32 cellular contexts compared by ENCODE assay signal in genomic region chr14:50836515-50836914, GRCh38. TPM values are rescaled to one million over a fixed set of nuclear protein-coding genes. Genes with fewer than 3 reads are reported as not detected.
DNase-seq lines count a peak whose midpoint lies in the region; ATAC-seq and TF ChIP-seq lines count a peak whose summit lies in the region.
"Had no signal": no experiment of that assay in that cellular context is flagged by ENCODE, and none has a peak within 500 bp of the region (broad histone marks: within the 10 kb centered on the region; RNA-seq: fewer than 3 reads in every experiment).

No MANE protein-coding gene starts in this region.

- H3K27ac Mint-ChIP-seq in T-helper 17 cell, result peak overlapping the region; percentile 57
- peak overlapping the region in 4 of 6 donors; percentile 57 to 96 (median 72) for H3K27ac Mint-ChIP-seq in naive B cell
- H3K27ac Mint-ChIP-seq: activated CD4-positive, alpha-beta memory T cell treated with anti-CD3 and anti-CD28 coated beads, Interleukin-2, amount 10 ng/mL, durations not matched to agents 7 days and 5 days; activated naive CD4-positive, alpha-beta T cell treated with anti-CD3 and anti-CD28 coated beads for 36 hours; activated T-helper 1 cell treated with anti-CD3 and anti-CD28 coated beads, Interleukin-12 subunit alpha, Interleukin-12 subunit beta, Interleukin-2, Interleukin-4 antibody, amounts not matched to agents 30 ng/mL and 10 ng/mL and 1 ng/mL, durations not matched to agents 14 hours and 24 hours and 36 hours; endodermal cell; type B pancreatic cell had no signal

- no peaks in the 10 kb centered on the region for H3K9me3 Mint-ChIP-seq in naive B cell
- H3K9me3 Mint-ChIP-seq: activated naive CD4-positive, alpha-beta T cell treated with anti-CD3 and anti-CD28 coated beads for 36 hours; endodermal cell; stimulated activated memory B cell treated with anti-CD40 and anti-IgM and Interleukin-4, amounts not matched to agents 10 μg/mL and 1 μg/mL and 100 μg/mL, for 72 hours; type B pancreatic cell had no signal

- TF ChIP-seq CTCF in spleen (IDR thresholded peaks at IDR 0.05 in 8 of 11, conservative IDR thresholded peaks at IDR 0.05 in 3 of 11) (no peak), omental fat pad (IDR thresholded peaks at IDR 0.05) (no peak)

- no peaks in the 10 kb centered on the region for H3K27me3 ChIP-seq in spleen (replicated peaks in 1 of 7)
- H3K27me3 ChIP-seq: Peyer's patch had no signal

- H3K36me3 Mint-ChIP-seq in T-helper 17 cell (ENCODE audit: low read depth) (peaks cover 2% of the 10 kb centered on the region), naive B cell (peaks cover 0 to 1% of the 10 kb centered on the region in 2 donors)
- H3K36me3 Mint-ChIP-seq: stimulated activated memory B cell treated with anti-CD40 and anti-IgM and Interleukin-4, amounts not matched to agents 10 μg/mL and 1 μg/mL and 100 μg/mL, for 72 hours had no signal

- H3K27ac ChIP-seq in spleen, result no peak overlapping the region
- H3K27ac ChIP-seq: C4-2B, SJSA1 had no signal

- TF ChIP-seq POLR2A in spleen (IDR thresholded peaks at IDR 0.05), result no peak

- H3K4me1 ChIP-seq in spleen, result peaks cover 0 to 47% (median 25%) of the 10 kb centered on the region in 6 donors

- H3K27me3 Mint-ChIP-seq in T-helper 17 cell, result no peaks in the 10 kb centered on the region
- H3K27me3 Mint-ChIP-seq in naive B cell, result no peaks in the 10 kb centered on the region
- H3K27me3 Mint-ChIP-seq: stimulated activated memory B cell treated with anti-CD40 and anti-IgM and Interleukin-4, amounts not matched to agents 10 μg/mL and 1 μg/mL and 100 μg/mL, for 72 hours had no signal

- H3K4me3 ChIP-seq in spleen, result no peak overlapping the region
- H3K4me3 ChIP-seq: Peyer's patch, SJSA1 had no signal

- H3K4me1 Mint-ChIP-seq in T-helper 17 cell (peaks cover 27% of the 10 kb centered on the region), naive B cell (peaks cover 41 to 59% (median 42%) of the 10 kb centered on the region in 3 donors)

- intact Hi-C loops in spleen (cut with DNase I; ENCODE audit: low total_unique reads) (no loop called here), posterior vena cava (cut with DNase I) (no loop called here)

- no peak overlapping the region for H3K4me3 Mint-ChIP-seq in T-helper 17 cell
- peak overlapping the region in 1 of 8 donors; percentile 68 for H3K4me3 Mint-ChIP-seq in naive B cell
- H3K4me3 Mint-ChIP-seq: activated CD4-positive, alpha-beta memory T cell treated with anti-CD3 and anti-CD28 coated beads, Interleukin-2, amount 10 ng/mL, durations not matched to agents 7 days and 5 days; activated naive CD4-positive, alpha-beta T cell treated with anti-CD3 and anti-CD28 coated beads for 36 hours; activated T-helper 1 cell treated with anti-CD3 and anti-CD28 coated beads, Interleukin-12 subunit alpha, Interleukin-12 subunit beta, Interleukin-2, Interleukin-4 antibody, amounts not matched to agents 30 ng/mL and 10 ng/mL and 1 ng/mL, durations not matched to agents 14 hours and 24 hours and 36 hours; endodermal cell; stimulated activated memory B cell treated with anti-CD40 and anti-IgM and Interleukin-4, amounts not matched to agents 10 μg/mL and 1 μg/mL and 100 μg/mL, for 72 hours; type B pancreatic cell had no signal

- no peaks in the 10 kb centered on the region for H3K36me3 ChIP-seq in spleen
- H3K36me3 ChIP-seq: Peyer's patch, SJSA1 had no signal

- peak; percentile 35 for DNase-seq in EH (ENCODE audit: low read depth)
- peak; percentile 54 for DNase-seq in HCEC 1CT
- DNase-seq in T-helper 17 cell, result no peak
- DNase-seq in naive B cell, result no peak
- DNase-seq in activated CD4-positive, alpha-beta T cell treated with anti-CD3 and anti-CD28 coated beads, Interleukin-2, amount 50 U/mL, for 4 hours, result no peak
- no peak for DNase-seq in spleen
- DNase-seq in omental fat pad (ENCODE audit: low spot score), result no peak
- DNase-seq in posterior vena cava (ENCODE audit: low spot score), result no peak
- DNase-seq: activated CD4-positive, alpha-beta memory T cell treated with anti-CD3 and anti-CD28 coated beads, Interleukin-2, amount 10 ng/mL, durations not matched to agents 7 days and 5 days; activated CD4-positive, CD25-positive, alpha-beta regulatory T cell treated with anti-CD3 and anti-CD28 coated beads, Interleukin-2, amount 50 U/mL, for 72 hours; activated CD8-positive, alpha-beta memory T cell treated with anti-CD3 and anti-CD28 coated beads, Interleukin-2, amount 50 U/mL, for 4 hours; activated naive CD4-positive, alpha-beta T cell treated with anti-CD3 and anti-CD28 coated beads for 36 hours; COR-L47; dermis blood vessel endothelial cell; endodermal cell; GF-D8; glutamatergic neuron; left ventricle myocardium superior; naive thymus-derived CD4-positive, alpha-beta T cell; NCI-H1436 treated with DMSO at 0.1 percent for 48 hours; NCI-H2107; NCI-H345; NCI-H748 treated with DMSO at 0.1 percent for 48 hours; Peyer's patch had no signal

- no peaks in the 10 kb centered on the region for H3K9me3 ChIP-seq in T-helper 17 cell (ENCODE audit: control insufficient read depth, low read length, poor library complexity, severe bottlenecking)
- no peaks in the 10 kb centered on the region for H3K9me3 ChIP-seq in spleen
- H3K9me3 ChIP-seq: Peyer's patch, SJSA1 had no signal

- ATAC-seq in T-helper 17 cell, result no peak
- no peak for ATAC-seq in naive B cell (ENCODE audit: low read depth in 2 of 2)
- ATAC-seq in omental fat pad (ENCODE audit: low FRiP score), result no peak
- ATAC-seq: left ventricle myocardium superior; naive thymus-derived CD4-positive, alpha-beta T cell; stimulated activated memory B cell treated with anti-CD40 and anti-IgM and Interleukin-4, amounts not matched to agents 10 μg/mL and 1 μg/mL and 100 μg/mL, for 72 hours had no signal

- 85 to 99% (median 93%) methylated on average over 5 of the region's 5 CpGs for WGBS in spleen, 5 donors

RNA-seq across cellular contexts. Expression of gene NIN, which starts 5.6 kb away (rescaled TPM):
- total RNA-seq in T-helper 17 cell (10 to 100 TPM; 62.2 to 71.6 TPM), spleen (100 to 1,000 TPM in 3 of 7 donors, 10 to 100 TPM in 4; 93.7 to 139 (median 99.8) TPM), omental fat pad (10 to 100 TPM; 23.7 to 51.2 (median 29.5) TPM), posterior vena cava (10 to 100 TPM; 34.9 to 45.9 TPM)
- polyA plus RNA-seq in naive B cell (ENCODE audit: low read depth in 6 of 6) (100 to 1,000 TPM in 1 of 6 donors, 10 to 100 TPM in 5; 20.2 to 100 (median 51.1) TPM), spleen (10 to 100 TPM; 11.8 to 15.4 (median 15.1) TPM)

RNA-seq across cellular contexts. Expression of gene ABHD12B, which starts 35.3 kb away (rescaled TPM):
- not detected for total RNA-seq in T-helper 17 cell
- not detected for polyA plus RNA-seq in naive B cell (ENCODE audit: low read depth in 6 of 6)
- total RNA-seq in spleen, result not detected
- not detected for polyA plus RNA-seq in spleen
- 1 to 10 TPM in 1 of 4 donors, not detected in 3; 2.5 TPM for total RNA-seq in omental fat pad
- not detected for total RNA-seq in posterior vena cava
- total RNA-seq: activated CD4-positive, alpha-beta memory T cell treated with anti-CD3 and anti-CD28 coated beads, Interleukin-2, amount 10 ng/mL, durations not matched to agents 7 days and 5 days; activated naive CD4-positive, alpha-beta T cell treated with anti-CD3 and anti-CD28 coated beads for 36 hours; activated T-helper 1 cell treated with anti-CD3 and anti-CD28 coated beads, Interleukin-12 subunit alpha, Interleukin-12 subunit beta, Interleukin-2, Interleukin-4 antibody, amounts not matched to agents 30 ng/mL and 10 ng/mL and 1 ng/mL, durations not matched to agents 14 hours and 24 hours and 36 hours; dermis blood vessel endothelial cell; left ventricle myocardium superior; Peyer's patch; pulmonary artery endothelial cell; SJSA1; subcutaneous adipose tissue; T-helper 1 cell treated with Interleukin-12 subunit alpha and Interleukin-12 subunit beta and Interleukin-4 antibody, amounts not matched to agents 30 ng/mL and 1 ng/mL, for 36 hours had no signal
- polyA plus RNA-seq: naive thymus-derived CD4-positive, alpha-beta T cell had no signal

Comparison
In these comparisons a context has a peak if more than half of its experiments do, and no peak if none do; other contexts are left out.
1. DNase-seq: peak in EH (single experiment) and HCEC 1CT (single experiment); none in T-helper 17 cell (0 of 3), naive B cell (single experiment), activated CD4-positive, alpha-beta T cell treated with anti-CD3 and anti-CD28 coated beads, Interleukin-2, amount 50 U/mL, for 4 hours (0 of 2), spleen (single experiment), omental fat pad (single experiment) and posterior vena cava (single experiment).